In the genomic region with DNA sequence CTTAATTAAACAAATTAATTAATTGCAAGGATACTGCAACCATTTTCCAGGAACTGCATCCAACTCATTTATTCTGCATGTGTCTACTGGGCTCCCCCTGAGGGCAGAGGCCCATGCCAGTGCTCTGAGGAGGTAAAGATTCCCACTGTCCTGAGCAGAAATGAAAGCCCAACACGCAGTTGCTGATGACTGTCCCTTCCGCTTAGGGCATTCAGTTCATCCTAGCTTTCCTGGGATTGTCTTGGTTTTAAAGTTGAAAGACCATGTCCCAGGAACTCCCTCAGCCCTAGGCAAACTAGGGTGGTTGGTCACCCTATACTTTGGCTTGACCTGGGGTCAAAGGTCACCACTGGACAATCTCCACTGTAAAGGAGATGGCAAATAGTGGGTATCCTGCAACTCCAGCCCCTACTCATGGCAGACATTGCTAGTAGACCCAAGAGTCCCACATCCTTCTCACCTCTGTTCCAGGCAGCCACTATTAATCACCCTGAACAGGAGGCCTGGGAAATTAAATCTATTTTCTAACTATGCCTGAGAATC, we compare ENCODE assay signal across 22 cellular contexts.
"Had no signal": no experiment of that assay in that cellular context is flagged by ENCODE, and none has a peak within 500 bp of the region (broad histone marks: within the 10 kb centered on the region; RNA-seq: fewer than 3 reads in every experiment).

No MANE protein-coding gene starts in this region.

- H3K36me3 Mint-ChIP-seq: stimulated activated naive B cell treated with anti-CD40 and anti-IgM and Interleukin-4, amounts not matched to agents 10 μg/mL and 1 μg/mL and 100 μg/mL, for 72 hours had no signal

- H3K9me3 Mint-ChIP-seq: naive thymus-derived CD8-positive, alpha-beta T cell; stimulated activated naive B cell treated with anti-CD40 and anti-IgM and Interleukin-4, amounts not matched to agents 10 μg/mL and 1 μg/mL and 100 μg/mL, for 72 hours; stimulated activated naive CD8-positive, alpha-beta T cell treated with anti-CD3 and anti-CD28 coated beads, Interleukin-15, amount 100 ng/mL, for 72 hours had no signal

- DNase-seq: dorsolateral prefrontal cortex; effector CD8-positive, alpha-beta T cell; foreskin melanocyte; head of caudate nucleus; hippocampal formation; left colon; mesendoderm; naive thymus-derived CD8-positive, alpha-beta T cell; psoas muscle; retina; spleen; stimulated activated CD4-positive, alpha-beta T cell treated with anti-CD3 and anti-CD28 coated beads, Interleukin-15, amount 100 ng/mL, for 24 hours; stimulated activated CD4-positive, alpha-beta T cell treated with anti-CD3 and anti-CD28 coated beads, Interleukin-1b, Interleukin-23, amount 100 ng/mL, for 48 hours; stimulated activated CD4-positive, alpha-beta T cell treated with anti-CD3 and anti-CD28 coated beads, Interleukin-4, amount 100 ng/mL, for 24 hours; stimulated activated naive B cell treated with anti-CD40 and anti-IgM and Interleukin-4, amounts not matched to agents 10 μg/mL and 1 μg/mL and 100 μg/mL, for 72 hours; stimulated activated naive CD8-positive, alpha-beta T cell treated with anti-CD3 and anti-CD28 coated beads, Interleukin-15, amount 100 ng/mL, for 72 hours; testis; upper lobe of right lung had no signal

- H3K4me1 ChIP-seq: psoas muscle, tibial nerve, upper lobe of right lung had no signal

- H3K4me3 Mint-ChIP-seq: naive thymus-derived CD8-positive, alpha-beta T cell; stimulated activated naive B cell treated with anti-CD40 and anti-IgM and Interleukin-4, amounts not matched to agents 10 μg/mL and 1 μg/mL and 100 μg/mL, for 72 hours; stimulated activated naive CD8-positive, alpha-beta T cell treated with anti-CD3 and anti-CD28 coated beads, Interleukin-15, amount 100 ng/mL, for 72 hours had no signal

- H3K4me3 ChIP-seq: dorsolateral prefrontal cortex, psoas muscle, spleen, testis, tibial nerve, upper lobe of right lung, vagina had no signal

- H3K27ac ChIP-seq: dorsolateral prefrontal cortex, neutrophil, psoas muscle, spleen, testis, tibial nerve, upper lobe of right lung, vagina had no signal

- H3K4me1 Mint-ChIP-seq: stimulated activated naive B cell treated with anti-CD40 and anti-IgM and Interleukin-4, amounts not matched to agents 10 μg/mL and 1 μg/mL and 100 μg/mL, for 72 hours had no signal

- H3K36me3 ChIP-seq: neutrophil, spleen, upper lobe of right lung, vagina had no signal

- H3K27me3 ChIP-seq: dorsolateral prefrontal cortex, neutrophil, spleen, testis, tibial nerve, upper lobe of right lung, vagina had no signal

- H3K9me3 ChIP-seq: neutrophil, psoas muscle, spleen, testis, tibial nerve, upper lobe of right lung, vagina had no signal

- H3K27me3 Mint-ChIP-seq: naive thymus-derived CD8-positive, alpha-beta T cell; stimulated activated naive CD8-positive, alpha-beta T cell treated with anti-CD3 and anti-CD28 coated beads, Interleukin-15, amount 100 ng/mL, for 72 hours had no signal

- ATAC-seq: left colon; naive thymus-derived CD8-positive, alpha-beta T cell; psoas muscle; sciatic nerve; stimulated activated naive B cell treated with anti-CD40 and anti-IgM and Interleukin-4, amounts not matched to agents 10 μg/mL and 1 μg/mL and 100 μg/mL, for 72 hours; stimulated activated naive CD8-positive, alpha-beta T cell treated with anti-CD3 and anti-CD28 coated beads, Interleukin-15, amount 100 ng/mL, for 72 hours; upper lobe of right lung had no signal

- H3K27ac Mint-ChIP-seq: stimulated activated naive B cell treated with anti-CD40 and anti-IgM and Interleukin-4, amounts not matched to agents 10 μg/mL and 1 μg/mL and 100 μg/mL, for 72 hours; stimulated activated naive CD8-positive, alpha-beta T cell treated with anti-CD3 and anti-CD28 coated beads, Interleukin-15, amount 100 ng/mL, for 72 hours had no signal
